In the genomic region with DNA sequence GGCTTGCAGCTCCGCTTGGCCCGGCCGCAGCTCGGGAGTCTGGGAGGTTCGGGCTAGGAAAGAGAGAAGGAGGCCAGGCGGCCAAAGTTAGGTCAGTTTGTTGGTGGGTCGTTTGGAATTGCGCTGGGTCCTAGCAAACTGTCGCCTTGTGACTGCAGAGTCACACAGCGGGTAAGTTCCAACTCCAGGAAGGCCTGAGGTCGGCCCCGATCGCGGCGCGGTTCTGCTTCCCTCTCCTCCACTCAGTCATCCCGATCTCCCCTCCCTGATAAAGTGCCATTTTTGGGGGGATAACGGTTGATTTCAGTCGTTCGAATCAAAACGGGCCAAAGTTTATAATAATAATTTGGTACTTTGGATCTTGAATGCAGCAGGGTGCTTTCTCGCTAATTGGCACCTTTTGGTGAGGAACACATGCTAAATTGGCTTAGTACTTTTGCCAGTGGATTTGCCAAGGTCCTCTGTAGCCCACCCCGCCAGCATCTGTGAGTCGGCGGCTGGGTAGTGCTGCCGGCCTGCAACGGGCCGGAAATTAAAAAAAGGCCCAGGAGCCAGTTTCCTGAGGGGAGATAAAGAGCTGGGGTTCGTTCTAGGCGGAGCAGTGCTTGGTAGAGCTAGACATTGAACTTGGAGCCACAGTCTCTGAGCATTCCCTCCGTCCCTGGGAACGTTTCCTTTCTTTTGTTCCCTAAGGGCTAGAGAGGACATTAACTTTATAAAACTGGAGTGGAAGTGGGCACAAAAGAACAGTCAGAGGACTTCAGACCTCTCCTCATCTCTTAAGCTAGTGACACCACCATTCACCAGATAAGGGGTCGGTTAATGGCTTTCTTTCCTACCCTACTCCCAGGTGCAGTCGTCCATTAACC, we compare ENCODE assay signal across 8 cellular contexts. TPM values are rescaled to one million over a fixed set of nuclear protein-coding genes. Genes with fewer than 3 reads are reported as not detected.
DNase-seq lines count a peak whose midpoint lies in the region; ATAC-seq and TF ChIP-seq lines count a peak whose summit lies in the region.

No MANE protein-coding gene starts in this region.

- no peak for TF ChIP-seq POLR2A in prostate gland (IDR thresholded peaks at IDR 0.05)

- H3K9me3 ChIP-seq in Karpas-422 (ENCODE audit: low read length) (no peaks in the 10 kb centered on the region), prostate gland (no peaks in the 10 kb centered on the region)

- ATAC-seq in activated T-helper 17 cell treated with anti-CD3 and anti-CD28 coated beads, Interleukin-2, amount 50 U/mL, for 72 hours (replicated peaks) = peak; percentile 20
- no peak for ATAC-seq in HG02981 (IDR thresholded peaks at IDR 0.05; ENCODE audit: unreplicated experiment)
- ATAC-seq in GM21576 (IDR thresholded peaks at IDR 0.05; ENCODE audit: unreplicated experiment) = no peak

- peaks cover 59% of the 10 kb centered on the region for H3K79me2 ChIP-seq in Karpas-422 (ENCODE audit: low read length)

- H4K20me1 ChIP-seq in Karpas-422 (ENCODE audit: insufficient read depth, low read depth, low read length) = peaks cover 51% of the 10 kb centered on the region

- intact Hi-C loops in head of caudate nucleus (cut with DNase I) (no loop called here), prostate gland (cut with DNase I) (no loop called here)

- DNase-seq in activated T-cell treated with anti-CD3 and anti-CD28 coated beads for 24 hours (ENCODE audit: low read depth) = peak; percentile 11
- no peak for DNase-seq in activated T-cell treated with anti-CD3 and anti-CD28 coated beads for 4 hours
- DNase-seq in Karpas-422 = peak; percentile 79
- DNase-seq in head of caudate nucleus = peak in 23 of 42 donors; percentile 8 to 55 (median 28)
- DNase-seq in prostate gland (ENCODE audit: low spot score) = peak; percentile 13

- H3K4me1 ChIP-seq in Karpas-422 (ENCODE audit: low read length) = peaks cover 34% of the 10 kb centered on the region
- peaks cover 12% of the 10 kb centered on the region for H3K4me1 ChIP-seq in prostate gland (replicated peaks)

- no peak for TF ChIP-seq CTCF in prostate gland (IDR thresholded peaks at IDR 0.05)

- H3K4me3 Mint-ChIP-seq in activated T-helper 17 cell treated with anti-CD3 and anti-CD28 coated beads, Interleukin-2, amount 50 U/mL, for 72 hours = peak overlapping the region; percentile 91

- under 1% methylated on average over 34 of the region's 34 CpGs for WGBS in prostate gland

- H3K27ac Mint-ChIP-seq in activated T-helper 17 cell treated with anti-CD3 and anti-CD28 coated beads, Interleukin-2, amount 50 U/mL, for 72 hours = peak overlapping the region; percentile 94

- peak overlapping the region; percentile 7; the same call in 1 of the 2 replicates for H2AFZ ChIP-seq in Karpas-422 (ENCODE audit: low read length)

- no peaks in the 10 kb centered on the region for H3K9me3 Mint-ChIP-seq in activated T-helper 17 cell treated with anti-CD3 and anti-CD28 coated beads, Interleukin-2, amount 50 U/mL, for 72 hours

- H3K9me2 ChIP-seq in Karpas-422 (replicated peaks; ENCODE audit: insufficient read depth, low read length) = no peaks in the 10 kb centered on the region

- H3K27me3 ChIP-seq in Karpas-422 (ENCODE audit: low read length) = no peaks in the 10 kb centered on the region
- H3K27me3 ChIP-seq in prostate gland (replicated peaks; ENCODE audit: insufficient read depth) = no peaks in the 10 kb centered on the region

- H3K36me3 ChIP-seq in Karpas-422 (ENCODE audit: insufficient read depth, low read length) = peaks cover 16% of the 10 kb centered on the region; the same call in 1 of the 2 replicates
- H3K36me3 ChIP-seq in prostate gland = no peaks in the 10 kb centered on the region

- H3K9ac ChIP-seq in Karpas-422 (ENCODE audit: low read length) = peak overlapping the region; percentile 96

- peaks cover 32% of the 10 kb centered on the region for H3K4me1 Mint-ChIP-seq in activated T-helper 17 cell treated with anti-CD3 and anti-CD28 coated beads, Interleukin-2, amount 50 U/mL, for 72 hours

- peaks cover 48% of the 10 kb centered on the region for H3K36me3 Mint-ChIP-seq in activated T-helper 17 cell treated with anti-CD3 and anti-CD28 coated beads, Interleukin-2, amount 50 U/mL, for 72 hours (ENCODE audit: low read depth)

- H3K27ac ChIP-seq in Karpas-422 (ENCODE audit: low read length) = peak overlapping the region; percentile 84
- peak overlapping the region; percentile 91 to 92 for H3K27ac ChIP-seq in prostate gland

- H3K4me2 ChIP-seq in Karpas-422 (ENCODE audit: low read depth, low read length, poor library complexity, severe bottlenecking) = peak overlapping the region; percentile 97

- H3K27me3 Mint-ChIP-seq in activated T-helper 17 cell treated with anti-CD3 and anti-CD28 coated beads, Interleukin-2, amount 50 U/mL, for 72 hours = no peaks in the 10 kb centered on the region

- H3K4me3 ChIP-seq in Karpas-422 (ENCODE audit: low read length) (peak overlapping the region; percentile 96), prostate gland (peak overlapping the region; percentile 84 to 94)

RNA-seq across cellular contexts. Expression of gene UBE2L3, which starts 0.9 kb away (rescaled TPM):
- total RNA-seq in Karpas-422 (2014; rRNA removed; shearing (Covaris generic); ENCODE audit: low replicate concordance) = 38.7 and 56.1 TPM in 2 replicates
- total RNA-seq in activated T-helper 17 cell treated with anti-CD3 and anti-CD28 coated beads, Interleukin-2, amount 50 U/mL, for 72 hours = 10 to 100 TPM; 36.6 to 78.9 TPM
- 10 to 100 TPM; 61.7 to 78.1 TPM for total RNA-seq in prostate gland

RNA-seq across cellular contexts. Expression of gene RIMBP3C, which starts 17.2 kb away (rescaled TPM):
- 0.65 TPM in 1 of 2 replicates, not detected in the other for total RNA-seq in Karpas-422 (2014; rRNA removed; shearing (Covaris generic); ENCODE audit: low replicate concordance)
- total RNA-seq in activated T-helper 17 cell treated with anti-CD3 and anti-CD28 coated beads, Interleukin-2, amount 50 U/mL, for 72 hours = under 1 TPM; 0.06 to 0.19 TPM
- 1 to 10 TPM in 1 of 2 donors, under 1 TPM in 1; 0.14 to 6.4 TPM for total RNA-seq in prostate gland
